ENCODE assay signal across 8 cellular contexts in genomic region chr6:149079911-149080501, GRCh38.
DNase-seq lines count a peak whose midpoint lies in the region; ATAC-seq and TF ChIP-seq lines count a peak whose summit lies in the region.

No MANE protein-coding gene starts in this region.

- WGBS in esophagus muscularis mucosa: 41% methylated on average over 6 of the region's 6 CpGs

- H3K4me3 ChIP-seq in BLaER1 (no peak overlapping the region), esophagus muscularis mucosa (no peak overlapping the region), osteoblast (ENCODE audit: insufficient read depth, low read length) (no peak overlapping the region)
- H3K4me3 ChIP-seq in CD8-positive, alpha-beta T cell (ENCODE audit: low read depth, low read length): no peak overlapping the region

- TF ChIP-seq EP300 in esophagus muscularis mucosa (IDR thresholded peaks at IDR 0.05): no peak

- H3K79me2 ChIP-seq in osteoblast (ENCODE audit: insufficient read depth, low read length): no peaks in the 10 kb centered on the region

- POLR2A ChIA-PET in CD8-positive, alpha-beta T cell (lab: Charles Lee): no interaction called here

- ATAC-seq in HG02981 (IDR thresholded peaks at IDR 0.05; ENCODE audit: unreplicated experiment): no peak
- no peak for ATAC-seq in CD8-positive, alpha-beta T cell

- no peak for TF ChIP-seq CTCF in esophagus muscularis mucosa (IDR thresholded peaks at IDR 0.05)
- TF ChIP-seq CTCF in osteoblast (IDR thresholded peaks at IDR 0.05; ENCODE audit: extremely low read depth, low read depth, low read length): no peak
- no peak for TF ChIP-seq CTCF in CD8-positive, alpha-beta T cell (IDR thresholded peaks at IDR 0.05)

- no peaks in the 10 kb centered on the region for H3K36me3 Mint-ChIP-seq in CD8-positive, alpha-beta T cell

- peak overlapping the region; percentile 51 for H2AFZ ChIP-seq in osteoblast (ENCODE audit: low read length)

- H3K4me2 ChIP-seq in BLaER1 (peak overlapping the region; percentile 46), osteoblast (ENCODE audit: insufficient read depth, low read length) (peak overlapping the region; percentile 68)

- peak overlapping the region; percentile 36; the same call in 1 of the 2 replicates for H3K27ac ChIP-seq in BLaER1
- peak overlapping the region; percentile 40 to 73 (median 63) for H3K27ac ChIP-seq in esophagus muscularis mucosa (replicated peaks in 1 of 4)
- H3K27ac ChIP-seq in osteoblast (ENCODE audit: low read depth, low read length): peak overlapping the region; percentile 86
- H3K27ac ChIP-seq in CD8-positive, alpha-beta T cell (ENCODE audit: low read depth, low read length): no peak overlapping the region

- 0 out of 2 replicates have a peak overlapping the region, but pooled peaks have one; percentile 5 for H3K9ac ChIP-seq in BLaER1

- no peaks in the 10 kb centered on the region for H3K27me3 Mint-ChIP-seq in CD8-positive, alpha-beta T cell (ENCODE audit: low read depth)

- H3K36me3 ChIP-seq in BLaER1: no peaks in the 10 kb centered on the region
- peaks cover 0 to 3% (median 0%) of the 10 kb centered on the region in 4 donors for H3K36me3 ChIP-seq in esophagus muscularis mucosa
- H3K36me3 ChIP-seq in osteoblast (ENCODE audit: insufficient read depth, low read length): no peaks in the 10 kb centered on the region
- H3K36me3 ChIP-seq in CD8-positive, alpha-beta T cell (ENCODE audit: insufficient read depth, low read length): no peaks in the 10 kb centered on the region

- TF ChIP-seq POLR2A in esophagus muscularis mucosa (IDR thresholded peaks at IDR 0.05; ENCODE audit: low read depth): no peak

- no peak overlapping the region for H3K27ac Mint-ChIP-seq in CD8-positive, alpha-beta T cell

- intact Hi-C loops in esophagus muscularis mucosa (cut with DNase I): loop anchor here (5.0 to 10.0 kb wide), 2 partner anchors 43 to 235 kb away; partner anchors contain the start of gene TAB2
- intact Hi-C loops in CD8-positive, alpha-beta T cell (cut with DNase I, micrococcal nuclease): loop anchor here (5.0 to 10.0 kb wide), 3 partner anchors 185 to 292 kb away; partner anchors contain the start of gene TAB2 (in 1 of the 2)

- H3K4me1 Mint-ChIP-seq in CD8-positive, alpha-beta T cell (ENCODE audit: low read depth): peaks cover 36% of the 10 kb centered on the region

- H4K20me1 ChIP-seq in BLaER1: no peaks in the 10 kb centered on the region
- no peaks in the 10 kb centered on the region for H4K20me1 ChIP-seq in osteoblast (ENCODE audit: insufficient read depth, low read length)

- no peak overlapping the region for H3K4me3 Mint-ChIP-seq in CD8-positive, alpha-beta T cell

- H3K9me3 Mint-ChIP-seq in CD8-positive, alpha-beta T cell: no peaks in the 10 kb centered on the region

- H3K27me3 ChIP-seq in BLaER1 (no peaks in the 10 kb centered on the region), esophagus muscularis mucosa (no peaks in the 10 kb centered on the region), osteoblast (ENCODE audit: insufficient read depth, low read length) (no peaks in the 10 kb centered on the region)
- no peaks in the 10 kb centered on the region for H3K27me3 ChIP-seq in CD8-positive, alpha-beta T cell (ENCODE audit: insufficient read depth, low read length)

- H3K4me1 ChIP-seq in BLaER1 (peaks cover 48% of the 10 kb centered on the region), esophagus muscularis mucosa (peaks cover 18 to 35% (median 28%) of the 10 kb centered on the region in 4 donors), osteoblast (ENCODE audit: insufficient read depth, low read length) (peaks cover 42% of the 10 kb centered on the region)
- peaks cover 25% of the 10 kb centered on the region for H3K4me1 ChIP-seq in CD8-positive, alpha-beta T cell (ENCODE audit: insufficient read depth, low read length)

- DNase-seq in NOMO-1 (lab: John Stamatoyannopoulos, UW; ENCODE audit: unreplicated experiment in 2 of 2): peak; percentile 54 to 79
- DNase-seq in esophagus muscularis mucosa (ENCODE audit: extremely low spot score): no peak
- peak; percentile 80 for DNase-seq in osteoblast (ENCODE audit: insufficient read length, low spot score, missing footprints)
- no peak for DNase-seq in DMS153 treated with DMSO at 0.1 percent for 48 hours (lab: John Stamatoyannopoulos, UW; ENCODE audit: unreplicated experiment)
- no peak for DNase-seq in NCI-H82 (lab: John Stamatoyannopoulos, UW)
- no peak for DNase-seq in CD8-positive, alpha-beta T cell

- H3K9me3 ChIP-seq in BLaER1: no peaks in the 10 kb centered on the region
- no peaks in the 10 kb centered on the region for H3K9me3 ChIP-seq in esophagus muscularis mucosa
- no peaks in the 10 kb centered on the region for H3K9me3 ChIP-seq in osteoblast (ENCODE audit: low read depth, low read length)
- no peaks in the 10 kb centered on the region for H3K9me3 ChIP-seq in CD8-positive, alpha-beta T cell (ENCODE audit: low read length)

- CTCF ChIA-PET in CD8-positive, alpha-beta T cell (lab: Charles Lee): interaction anchor here (0.8 to 2.6 kb wide), 10 partner anchors 15 to 437 kb away, joined by 3 to 32 read pairs (median 4); no protein-coding TSS in a partner anchor

Comparison
In these comparisons a context has a peak if more than half of its experiments do, and no peak if none do; other contexts are left out.
1. DNase-seq: peak in NOMO-1 (2 of 2) and osteoblast (single experiment); none in esophagus muscularis mucosa (single experiment), DMS153 treated with DMSO at 0.1 percent for 48 hours (single experiment), NCI-H82 (single experiment) and CD8-positive, alpha-beta T cell (0 of 7).